21 cellular contexts compared by ENCODE assay signal in the genomic region with DNA sequence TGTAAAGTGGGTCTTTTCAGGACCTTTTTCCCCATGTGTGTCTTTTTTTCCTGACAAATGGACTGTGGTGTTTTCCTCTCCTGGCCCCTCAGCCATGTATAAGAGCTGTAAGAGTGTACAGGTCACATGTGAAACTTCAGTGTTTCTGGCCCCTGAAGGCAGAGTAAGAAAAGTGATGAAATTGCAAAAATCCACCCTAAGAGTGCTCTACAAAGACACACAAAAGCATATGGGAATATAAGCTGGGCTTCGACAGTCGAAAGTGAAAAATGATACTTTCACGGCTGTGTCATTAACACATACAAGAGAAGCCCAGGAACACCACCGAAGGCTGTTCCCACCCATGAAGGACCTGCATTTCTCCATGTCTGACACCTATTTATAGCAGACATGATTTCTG.
"Had no signal": no experiment of that assay in that cellular context is flagged by ENCODE, and none has a peak within 500 bp of the region (broad histone marks: within the 10 kb centered on the region; RNA-seq: fewer than 3 reads in every experiment).

No MANE protein-coding gene starts in this region.

- H3K9me3 ChIP-seq: psoas muscle, stomach had no signal

- H3K4me3 Mint-ChIP-seq: activated CD4-positive, alpha-beta T cell treated with anti-CD3 and anti-CD28 coated beads, Interleukin-2, amount 10 ng/mL, durations not matched to agents 7 days and 5 days; activated CD8-positive, alpha-beta T cell treated with anti-CD3 and anti-CD28 coated beads, Interleukin-2, amount 10 ng/mL, durations not matched to agents 7 days and 5 days; activated naive CD4-positive, alpha-beta T cell treated with anti-CD3 and anti-CD28 coated beads, Interleukin-2, amount 10 ng/mL, durations not matched to agents 7 days and 5 days; activated naive CD8-positive, alpha-beta T cell treated with anti-CD3 and anti-CD28 coated beads, Interleukin-2, amount 50 U/mL, for 24 hours; activated T-cell treated with anti-CD3 and anti-CD28 coated beads, Interleukin-2, amount 50 U/mL, for 24 hours; central memory CD8-positive, alpha-beta T cell; neural crest cell; T-helper 1 cell treated with Interleukin-12 subunit alpha and Interleukin-12 subunit beta and Interleukin-4 antibody, amounts not matched to agents 30 μg/mL and 1 μg/mL, for 36 hours had no signal

- H3K4me3 ChIP-seq: coronary artery, psoas muscle, skin epidermis, stomach had no signal

- H3K27ac ChIP-seq: brain microvascular endothelial cell, coronary artery, psoas muscle, skin epidermis, stomach had no signal

- H3K4me1 Mint-ChIP-seq: activated CD4-positive, alpha-beta T cell treated with anti-CD3 and anti-CD28 coated beads, Interleukin-2, amount 10 ng/mL, durations not matched to agents 7 days and 5 days; activated naive CD4-positive, alpha-beta T cell treated with anti-CD3 and anti-CD28 coated beads, Interleukin-2, amount 10 ng/mL, durations not matched to agents 7 days and 5 days; activated naive CD8-positive, alpha-beta T cell treated with anti-CD3 and anti-CD28 coated beads, Interleukin-2, amount 50 U/mL, for 24 hours; central memory CD8-positive, alpha-beta T cell had no signal

- DNase-seq: activated CD4-positive, alpha-beta T cell treated with anti-CD3 and anti-CD28 coated beads, Interleukin-2, amount 10 ng/mL, durations not matched to agents 7 days and 5 days; activated CD8-positive, alpha-beta T cell treated with anti-CD3 and anti-CD28 coated beads, Interleukin-2, amount 10 ng/mL, durations not matched to agents 7 days and 5 days; activated naive CD4-positive, alpha-beta T cell treated with anti-CD3 and anti-CD28 coated beads, Interleukin-2, amount 10 ng/mL, durations not matched to agents 7 days and 5 days; activated naive CD8-positive, alpha-beta T cell treated with anti-CD3 and anti-CD28 coated beads, Interleukin-2, amount 50 U/mL, for 24 hours; activated T-cell treated with anti-CD3 and anti-CD28 coated beads, Interleukin-2, amount 50 U/mL, for 24 hours; anterior cingulate cortex; brain microvascular endothelial cell; erythroblast; head of caudate nucleus; psoas muscle; right cardiac atrium; stimulated activated CD4-positive, alpha-beta T cell treated with anti-CD3 and anti-CD28 coated beads, Interleukin-15, amount 100 ng/mL, for 24 hours; stimulated activated CD4-positive, alpha-beta T cell treated with anti-CD3 and anti-CD28 coated beads, Interleukin-2, amount 100 ng/mL, for 48 hours; stomach had no signal

- H3K27ac Mint-ChIP-seq: activated CD4-positive, alpha-beta T cell treated with anti-CD3 and anti-CD28 coated beads, Interleukin-2, amount 10 ng/mL, durations not matched to agents 7 days and 5 days; activated CD8-positive, alpha-beta T cell treated with anti-CD3 and anti-CD28 coated beads, Interleukin-2, amount 10 ng/mL, durations not matched to agents 7 days and 5 days; activated naive CD4-positive, alpha-beta T cell treated with anti-CD3 and anti-CD28 coated beads, Interleukin-2, amount 10 ng/mL, durations not matched to agents 7 days and 5 days; activated naive CD8-positive, alpha-beta T cell treated with anti-CD3 and anti-CD28 coated beads, Interleukin-2, amount 50 U/mL, for 24 hours; activated T-cell treated with anti-CD3 and anti-CD28 coated beads, Interleukin-2, amount 50 U/mL, for 24 hours; T-helper 1 cell treated with Interleukin-12 subunit alpha and Interleukin-12 subunit beta and Interleukin-4 antibody, amounts not matched to agents 30 μg/mL and 1 μg/mL, for 36 hours had no signal

- H3K27me3 Mint-ChIP-seq: activated CD4-positive, alpha-beta T cell treated with anti-CD3 and anti-CD28 coated beads, Interleukin-2, amount 10 ng/mL, durations not matched to agents 7 days and 5 days; activated naive CD8-positive, alpha-beta T cell treated with anti-CD3 and anti-CD28 coated beads, Interleukin-2, amount 50 U/mL, for 24 hours; activated T-cell treated with anti-CD3 and anti-CD28 coated beads, Interleukin-2, amount 50 U/mL, for 24 hours had no signal

- H3K27me3 ChIP-seq: brain microvascular endothelial cell, stomach had no signal

- ATAC-seq: activated CD4-positive, CD25-positive, alpha-beta regulatory T cell treated with anti-CD3 and anti-CD28 coated beads, Interleukin-2, amount 50 U/mL, for 24 hours; activated CD8-positive, alpha-beta T cell treated with anti-CD3 and anti-CD28 coated beads, Interleukin-2, amount 10 ng/mL, durations not matched to agents 7 days and 5 days; activated naive CD8-positive, alpha-beta T cell treated with anti-CD3 and anti-CD28 coated beads, Interleukin-2, amount 50 U/mL, for 24 hours; left lobe of liver; right cardiac atrium had no signal

- H3K9me3 Mint-ChIP-seq: activated CD4-positive, alpha-beta T cell treated with anti-CD3 and anti-CD28 coated beads, Interleukin-2, amount 10 ng/mL, durations not matched to agents 7 days and 5 days; activated naive CD4-positive, alpha-beta T cell treated with anti-CD3 and anti-CD28 coated beads, Interleukin-2, amount 10 ng/mL, durations not matched to agents 7 days and 5 days; activated naive CD8-positive, alpha-beta T cell treated with anti-CD3 and anti-CD28 coated beads, Interleukin-2, amount 50 U/mL, for 24 hours; activated T-cell treated with anti-CD3 and anti-CD28 coated beads, Interleukin-2, amount 50 U/mL, for 24 hours; central memory CD8-positive, alpha-beta T cell; neural crest cell; T-helper 1 cell treated with Interleukin-12 subunit alpha and Interleukin-12 subunit beta and Interleukin-4 antibody, amounts not matched to agents 30 μg/mL and 1 μg/mL, for 36 hours had no signal

- H3K36me3 Mint-ChIP-seq: activated naive CD4-positive, alpha-beta T cell treated with anti-CD3 and anti-CD28 coated beads, Interleukin-2, amount 10 ng/mL, durations not matched to agents 7 days and 5 days had no signal

- H3K36me3 ChIP-seq: brain microvascular endothelial cell, stomach had no signal
